In genomic region chr12:12998248-12998647, GRCh38 we compare ENCODE assay signal across 2 cellular contexts.
TF ChIP-seq lines count a peak whose summit lies in the region.

No MANE protein-coding gene starts in this region.

TF ChIP-seq in HEK293, 187 proteins besides CTCF, POLR2A, EP300 and RAD21:
- TF ChIP-seq SCRT1 (tag by site-specific recombination; IDR thresholded peaks at IDR 0.05; ENCODE audit: borderline replicate concordance) (peak; percentile 54; the same call in 1 of the 2 replicates), SCRT2 (tag by site-specific recombination; IDR thresholded peaks at IDR 0.05) (peak; percentile 84), ZNF626 (tag by site-specific recombination; IDR thresholded peaks at IDR 0.05) (no peak)

TF ChIP-seq in K562, 482 proteins besides CTCF, POLR2A, EP300 and RAD21:
- TF ChIP-seq ZFP36 (IDR thresholded peaks at IDR 0.05; ENCODE audit: low read depth, low read length, partially characterized antibody) (peak; percentile 28), HDAC3 (IDR thresholded peaks at IDR 0.05; ENCODE audit: borderline replicate concordance, partially characterized antibody) (no peak)
